In the genomic region with DNA sequence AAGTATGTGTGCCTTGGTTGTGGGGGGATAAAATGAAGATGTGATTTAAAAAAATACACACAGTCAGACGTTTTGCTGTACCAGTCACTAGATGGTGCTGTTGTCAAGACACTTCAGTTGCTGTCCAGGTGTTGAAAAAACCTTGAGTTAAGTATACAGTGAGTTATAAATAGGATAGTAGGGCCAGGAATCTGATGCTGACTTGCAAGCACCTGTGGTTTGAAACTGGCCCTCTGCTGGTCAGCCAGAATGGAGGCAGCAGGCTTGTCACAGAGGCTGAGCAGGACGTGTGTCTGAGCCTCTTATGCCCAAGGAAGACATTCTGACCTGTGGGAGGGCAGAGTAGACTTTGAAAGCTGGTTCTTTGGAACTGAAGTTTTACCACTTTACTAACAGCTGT, we compare ENCODE assay signal across 8 cellular contexts. TPM values are rescaled to one million over a fixed set of nuclear protein-coding genes. Genes with fewer than 3 reads are reported as not detected.
DNase-seq lines count a peak whose midpoint lies in the region; ATAC-seq, FAIRE-seq and TF ChIP-seq lines count a peak whose summit lies in the region.

No MANE protein-coding gene starts in this region.

- no peak overlapping the region for H2AFZ ChIP-seq in mammary epithelial cell (ENCODE audit: low read depth, low read length)

- H3K9me3 ChIP-seq in mammary epithelial cell (replicated peaks; ENCODE audit: insufficient read depth, low read length) (no peaks in the 10 kb centered on the region), uterus (no peaks in the 10 kb centered on the region)

- peaks cover 6% of the 10 kb centered on the region for H3K4me1 ChIP-seq in mammary epithelial cell (ENCODE audit: insufficient read depth, low read length)
- no peaks in the 10 kb centered on the region for H3K4me1 ChIP-seq in uterus

- FAIRE-seq in RCC 7860 (lab: Jason Lieb, UNC) = no peak

- H3K79me2 ChIP-seq in mammary epithelial cell (ENCODE audit: insufficient read depth, low read length) = no peaks in the 10 kb centered on the region

- BruUV-seq in mammary epithelial cell (replicated peaks; lab: Mats Ljungman, UMichigan) = no TSS peak

- H3K4me2 ChIP-seq in mammary epithelial cell (ENCODE audit: insufficient read depth, low read depth, low read length) = no peak overlapping the region

- WGBS in mammary epithelial cell (ENCODE audit: low coverage, missing lambda C conversion rate) = 50% methylated on average over 2 of the region's 2 CpGs

- H3K27me3 ChIP-seq in mammary epithelial cell (ENCODE audit: insufficient read depth, low read length) = no peaks in the 10 kb centered on the region
- no peaks in the 10 kb centered on the region for H3K27me3 ChIP-seq in uterus

- in situ Hi-C loops in ACHN (cut with HindIII; ENCODE audit: low pct_ligation_motif_present, low pct_unique_long_range_greater_than_20kb, low sequenced_read_pairs) (no loop called here), mammary epithelial cell (cut with MboI; ENCODE audit: low sequenced_read_pairs in 2 of 2) (no loop called here)

- H3K36me3 ChIP-seq in mammary epithelial cell (ENCODE audit: insufficient read depth, low read length) (peaks cover 7% of the 10 kb centered on the region), uterus (no peaks in the 10 kb centered on the region)

- H3K27ac ChIP-seq in mammary epithelial cell (ENCODE audit: insufficient read depth, low read depth, low read length) = no peak overlapping the region
- H3K27ac ChIP-seq in uterus = no peak overlapping the region

- TF ChIP-seq CTCF in GM12864 (IDR thresholded peaks at IDR 0.05; ENCODE audit: low read depth, low read length, missing control alignments) (peak; percentile 70), LNCaP clone FGC (IDR thresholded peaks at IDR 0.05; ENCODE audit: control insufficient read depth, extremely low read depth, insufficient read depth) (peak; percentile 68), mammary epithelial cell (conservative IDR thresholded peaks at IDR 0.05 in 1 of 2, IDR thresholded peaks at IDR 0.05 in 1 of 2; ENCODE audit: extremely low read depth in 1 of 2, insufficient read depth in 1 of 2, low read depth in 1 of 2, low read length in 2 of 2) (peak; percentile 84 to 87), uterus (IDR thresholded peaks at IDR 0.05) (peak in 3 of 4 experiments; percentile 18 to 26 (median 20))

- DNase-seq in ACHN (peak; percentile 56), GM12864 (ENCODE audit: low read depth) (peak; percentile 62), LNCaP clone FGC (ENCODE audit: low read depth) (peak; percentile 81), RCC 7860 (ENCODE audit: low spot score) (peak; percentile 45), mammary epithelial cell (peak; percentile 68), kidney glomerular epithelial cell (lab: John Stamatoyannopoulos, UW) (peak; percentile 29), uterus (no peak)

- dilution Hi-C loops in mammary epithelial cell (cut with HindIII; ENCODE audit: low sequenced_read_pairs) = no loop called here

- H3K4me3 ChIP-seq in GM12864 (ENCODE audit: low read depth, low read length) = no peak overlapping the region
- no peak overlapping the region for H3K4me3 ChIP-seq in LNCaP clone FGC (ENCODE audit: low read depth, low read length)
- no peak overlapping the region for H3K4me3 ChIP-seq in mammary epithelial cell (replicated peaks in 1 of 3; ENCODE audit: insufficient read depth in 1 of 3, low read depth in 2 of 3, low read length in 3 of 3)
- H3K4me3 ChIP-seq in uterus = no peak overlapping the region

- intact Hi-C loops in mammary epithelial cell (cut with micrococcal nuclease) (loop anchor here (1.0 to 5.0 kb wide), 6 partner anchors 52 to 311 kb away; partner anchors contain the start of gene CMTR1), uterus (cut with DNase I; ENCODE audit: low total_unique reads) (no loop called here)

- TF ChIP-seq POLR2A in uterus (IDR thresholded peaks at IDR 0.05) = no peak

- H3K9ac ChIP-seq in mammary epithelial cell (ENCODE audit: insufficient read depth, low read length) = no peak overlapping the region

- ATAC-seq in GM18861 (IDR thresholded peaks at IDR 0.05; ENCODE audit: unreplicated experiment) = no peak

- CTCF ChIA-PET in mammary epithelial cell (lab: Charles Lee; ENCODE audit: low non-redundant PET) = no interaction called here

- H4K20me1 ChIP-seq in mammary epithelial cell (ENCODE audit: insufficient read depth, low read length) = no peaks in the 10 kb centered on the region

RNA-seq across cellular contexts. Expression of gene RNF8, which starts 27.8 kb away (rescaled TPM):
- total RNA-seq in mammary epithelial cell = 10 to 100 TPM; 15.2 to 30.0 TPM
- 19.2 TPM for polyA plus RNA-seq in mammary epithelial cell
- polyA minus RNA-seq in mammary epithelial cell = 22.9 TPM
- total RNA-seq in uterus = 10 to 100 TPM in 3 of 4 donors, 1 to 10 TPM in 1; 5.9 to 42.6 (median 19.1) TPM

RNA-seq across cellular contexts. Expression of gene CMTR1, which starts 51.4 kb away (rescaled TPM):
- total RNA-seq in mammary epithelial cell = 10 to 100 TPM; 23.2 to 31.8 TPM
- 14.3 TPM for polyA plus RNA-seq in mammary epithelial cell
- 29.9 TPM for polyA minus RNA-seq in mammary epithelial cell
- total RNA-seq in uterus = 10 to 100 TPM in 3 of 4 donors, 1 to 10 TPM in 1; 5.9 to 54.9 (median 31.0) TPM

Comparison
In these comparisons a context has a peak if more than half of its experiments do, and no peak if none do; other contexts are left out.
1. DNase-seq: peak in ACHN (single experiment), GM12864 (single experiment), LNCaP clone FGC (single experiment), RCC 7860 (single experiment), mammary epithelial cell (single experiment) and kidney glomerular epithelial cell (single experiment); none in uterus (0 of 2).
2. CTCF ChIP-seq: peak in every context shown above with its lines; median percentile 86 in mammary epithelial cell; 70 in GM12864; 68 in LNCaP clone FGC; 20 in uterus.